In genomic region chr20:57399587-57400261, GRCh38 we compare ENCODE assay signal across 8 cellular contexts. TPM values are rescaled to one million over a fixed set of nuclear protein-coding genes. Genes with fewer than 3 reads are reported as not detected.
DNase-seq lines count a peak whose midpoint lies in the region; ATAC-seq and TF ChIP-seq lines count a peak whose summit lies in the region.

No MANE protein-coding gene starts in this region.

- intact Hi-C loops in Calu3 (cut with micrococcal nuclease; ENCODE audit: unreplicated experiment) = no loop called here

- DNase-seq in GM10266 (ENCODE audit: extremely low spot score) (peak; percentile 89), T-helper 17 cell (peak; percentile 35 to 58 (median 47)), glomerular visceral epithelial cell (ENCODE audit: extremely low spot score) (peak; percentile 60), NCI-H1048 (lab: John Stamatoyannopoulos, UW) (no peak), Calu3 (no peak), SIG-M5 treated with dmso at 0.1 percent for 504 hours (lab: John Stamatoyannopoulos, UW; ENCODE audit: unreplicated experiment) (no peak)
- DNase-seq in stimulated activated CD8-positive, alpha-beta memory T cell treated with anti-CD3 and anti-CD28 coated beads, Interleukin-2, amount 100 ng/mL, for 48 hours (ENCODE audit: low read depth in 2 of 2) = peak; percentile 50

- H3K4me1 Mint-ChIP-seq in T-helper 17 cell (peaks cover 50% of the 10 kb centered on the region), Calu3 (ENCODE audit: low read depth, unreplicated experiment) (no peaks in the 10 kb centered on the region)

- H3K27ac Mint-ChIP-seq in T-helper 17 cell (peak overlapping the region; percentile 100), Calu3 (ENCODE audit: unreplicated experiment) (no peak overlapping the region)

- H3K9me3 ChIP-seq in T-helper 17 cell (ENCODE audit: control insufficient read depth, low read length, poor library complexity, severe bottlenecking) = no peaks in the 10 kb centered on the region

- ATAC-seq in GM21723 (IDR thresholded peaks at IDR 0.05; ENCODE audit: unreplicated experiment) (peak; percentile 46), T-helper 17 cell (peak; percentile 5)

- H3K27me3 Mint-ChIP-seq in T-helper 17 cell = no peaks in the 10 kb centered on the region
- no peaks in the 10 kb centered on the region for H3K27me3 Mint-ChIP-seq in Calu3 (ENCODE audit: unreplicated experiment)

- H3K36me3 Mint-ChIP-seq in T-helper 17 cell (ENCODE audit: low read depth) (peaks cover 3% of the 10 kb centered on the region), Calu3 (ENCODE audit: insufficient read depth, unreplicated experiment) (peaks cover 6% of the 10 kb centered on the region)

- CTCF ChIA-PET in Calu3 (lab: Charles Lee) = no interaction called here

- H3K4me3 Mint-ChIP-seq in T-helper 17 cell (peak overlapping the region; percentile 92), Calu3 (ENCODE audit: low read depth, unreplicated experiment) (no peak overlapping the region)

- H3K9me3 Mint-ChIP-seq in Calu3 (ENCODE audit: low read depth, unreplicated experiment) = no peaks in the 10 kb centered on the region

- no TSS peak for BruUV-seq in Calu3 (replicated peaks; lab: Mats Ljungman, UMichigan)

- TF ChIP-seq CTCF in GM10266 (IDR thresholded peaks at IDR 0.05; ENCODE audit: control insufficient read depth, insufficient read depth, low read depth, missing control alignments) (no peak), Calu3 (IDR thresholded peaks at IDR 0.05; ENCODE audit: unreplicated experiment) (no peak)

RNA-seq across cellular contexts. Expression of gene RBM38, which starts 8.5 kb away (rescaled TPM):
- total RNA-seq in T-helper 17 cell = 100 to 1,000 TPM; 176 to 257 TPM
- total RNA-seq in Calu3 (2022) = 29.5 and 32.0 TPM in 2 replicates

RNA-seq across cellular contexts. Expression of gene RAE1, which starts 48.7 kb away (rescaled TPM):
- total RNA-seq in T-helper 17 cell = 10 to 100 TPM; 40.5 to 40.6 TPM
- total RNA-seq in Calu3 (2022) = 59.5 and 64.1 TPM in 2 replicates

Comparison
In these comparisons a context has a peak if more than half of its experiments do, and no peak if none do; other contexts are left out.
1. DNase-seq: peak in GM10266 (single experiment), T-helper 17 cell (3 of 3), glomerular visceral epithelial cell (single experiment) and stimulated activated CD8-positive, alpha-beta memory T cell treated with anti-CD3 and anti-CD28 coated beads, Interleukin-2, amount 100 ng/mL, for 48 hours (2 of 2); none in NCI-H1048 (single experiment), Calu3 (single experiment) and SIG-M5 treated with dmso at 0.1 percent for 504 hours (single experiment).